In genomic region chr12:92597997-92598396, GRCh38 we compare ENCODE assay signal across 13 cellular contexts.
A peak's percentile ranks its signal among the peaks of the same experiment; 100 is the strongest.
DNase-seq lines count a peak whose midpoint lies in the region; ATAC-seq and TF ChIP-seq lines count a peak whose summit lies in the region.
"Had no signal": no experiment of that assay in that cellular context is flagged by ENCODE, and none has a peak within 500 bp of the region (broad histone marks: within the 10 kb centered on the region; RNA-seq: fewer than 3 reads in every experiment).

No MANE protein-coding gene starts in this region.

- CTCF ChIA-PET in activated CD4-positive, alpha-beta T cell treated with anti-CD3 and anti-CD28 coated beads for 36 hours (lab: Charles Lee), result interaction anchor here (0.6 to 1.4 kb wide), 6 partner anchors 10 to 787 kb away, joined by 3 to 6 read pairs (median 4); no protein-coding TSS in a partner anchor

- no peak for TF ChIP-seq CTCF in MM.1S (IDR thresholded peaks at IDR 0.05; ENCODE audit: low read length)

- intact Hi-C loops in activated CD4-positive, alpha-beta T cell treated with anti-CD3 and anti-CD28 coated beads for 36 hours (cut with DNase I, micrococcal nuclease), result loop anchor here (2.0 to 10.0 kb wide), 4 partner anchors 329 to 723 kb away; partner anchors contain the start of gene EEA1 (in 1 of the 2)

- H3K4me3 Mint-ChIP-seq in activated CD4-positive, alpha-beta T cell treated with anti-CD3 and anti-CD28 coated beads for 36 hours, result no peak overlapping the region

- H3K9me3 Mint-ChIP-seq in activated CD4-positive, alpha-beta T cell treated with anti-CD3 and anti-CD28 coated beads for 36 hours (ENCODE audit: low read depth), result peaks cover 39% of the 10 kb centered on the region

- DNase-seq in activated CD4-positive, alpha-beta T cell treated with anti-CD3 and anti-CD28 coated beads for 36 hours, result peak; percentile 38
- DNase-seq in activated CD4-positive, alpha-beta T cell treated with anti-CD3 and anti-CD28 coated beads for 48 hours, result no peak
- DNase-seq in HCEC 1CT (peak; percentile 80), adipocyte (ENCODE audit: low read depth) (peak; percentile 41), kidney tubule cell (ENCODE audit: low spot score) (peak; percentile 71), LoVo (ENCODE audit: low spot score) (no peak), 8988T (no peak), MM.1S (no peak)
- DNase-seq: NCI-H2029, SW 1271, transverse colon had no signal

- H3K4me1 ChIP-seq in adipocyte (ENCODE audit: control insufficient read depth, insufficient read depth, low read length) (peaks cover 19% of the 10 kb centered on the region), MM.1S (ENCODE audit: low read length) (peaks cover 9% of the 10 kb centered on the region)
- H3K4me1 ChIP-seq: transverse colon had no signal

- no peak overlapping the region for H3K9ac ChIP-seq in adipocyte (ENCODE audit: low read length)
- H3K9ac ChIP-seq in MM.1S (ENCODE audit: low read length), result no peak overlapping the region

- no peaks in the 10 kb centered on the region for H3K79me2 ChIP-seq in MM.1S (ENCODE audit: low read length)

- H3K36me3 Mint-ChIP-seq in activated CD4-positive, alpha-beta T cell treated with anti-CD3 and anti-CD28 coated beads for 36 hours (ENCODE audit: low read depth), result peaks cover 39% of the 10 kb centered on the region

- peak overlapping the region; percentile 84 for H3K27ac Mint-ChIP-seq in activated CD4-positive, alpha-beta T cell treated with anti-CD3 and anti-CD28 coated beads for 36 hours

- no peaks in the 10 kb centered on the region for H3K9me2 ChIP-seq in MM.1S (replicated peaks; ENCODE audit: insufficient read depth, low read length)

- H3K27ac ChIP-seq in MM.1S (ENCODE audit: low read length), result no peak overlapping the region
- H3K27ac ChIP-seq: transverse colon had no signal

- no peaks in the 10 kb centered on the region for H3K9me3 ChIP-seq in adipocyte (ENCODE audit: control insufficient read depth, low read length)
- H3K9me3 ChIP-seq in MM.1S (replicated peaks; ENCODE audit: insufficient read depth, low read length), result no peaks in the 10 kb centered on the region

- POLR2A ChIA-PET in activated CD4-positive, alpha-beta T cell treated with anti-CD3 and anti-CD28 coated beads for 36 hours (lab: Charles Lee), result interaction anchor here (0.7 kb wide), 6 partner anchors 15 to 1653 kb away, joined by 3 to 5 read pairs (median 4); no protein-coding TSS in a partner anchor

- peak; percentile 55 for ATAC-seq in activated CD4-positive, alpha-beta T cell treated with anti-CD3 and anti-CD28 coated beads for 36 hours
- ATAC-seq: sciatic nerve had no signal

- no peak overlapping the region for H2AFZ ChIP-seq in MM.1S (ENCODE audit: low read length)

- H3K36me3 ChIP-seq in adipocyte (ENCODE audit: control insufficient read depth, insufficient read depth, low read length, severe bottlenecking) (no peaks in the 10 kb centered on the region), MM.1S (replicated peaks; ENCODE audit: insufficient read depth, low read length) (no peaks in the 10 kb centered on the region)
- H3K36me3 ChIP-seq: transverse colon had no signal

- H4K20me1 ChIP-seq in MM.1S (ENCODE audit: insufficient read depth, low read length), result no peaks in the 10 kb centered on the region

- no peaks in the 10 kb centered on the region for H3F3A ChIP-seq in MM.1S (ENCODE audit: insufficient read depth, low read length)

- H3K27me3 Mint-ChIP-seq in activated CD4-positive, alpha-beta T cell treated with anti-CD3 and anti-CD28 coated beads for 36 hours, result no peaks in the 10 kb centered on the region
- H3K27me3 Mint-ChIP-seq: IgD-negative memory B cell had no signal

- no peaks in the 10 kb centered on the region for H3K27me3 ChIP-seq in adipocyte (replicated peaks; ENCODE audit: control insufficient read depth, insufficient read depth, low read length)
- no peaks in the 10 kb centered on the region for H3K27me3 ChIP-seq in MM.1S (replicated peaks; ENCODE audit: insufficient read depth, low read length)
- H3K27me3 ChIP-seq: transverse colon had no signal

- no peak overlapping the region for H3K4me2 ChIP-seq in MM.1S (ENCODE audit: low read depth, low read length)

- H3K4me1 Mint-ChIP-seq in activated CD4-positive, alpha-beta T cell treated with anti-CD3 and anti-CD28 coated beads for 36 hours, result peaks cover 75% of the 10 kb centered on the region

- H3K4me3 ChIP-seq in adipocyte (ENCODE audit: low read length), result no peak overlapping the region
- H3K4me3 ChIP-seq in MM.1S (ENCODE audit: low read length), result no peak overlapping the region
- H3K4me3 ChIP-seq: transverse colon had no signal

Comparison
In these comparisons a context has a peak if more than half of its experiments do, and no peak if none do; other contexts are left out.
1. DNase-seq: peak in activated CD4-positive, alpha-beta T cell treated with anti-CD3 and anti-CD28 coated beads for 36 hours (single experiment), HCEC 1CT (single experiment), adipocyte (single experiment) and kidney tubule cell (single experiment); none in activated CD4-positive, alpha-beta T cell treated with anti-CD3 and anti-CD28 coated beads for 48 hours (single experiment), LoVo (single experiment), 8988T (single experiment) and MM.1S (single experiment).